ENCODE assay signal across 17 cellular contexts in genomic region chr3:25410703-25411102, GRCh38. TPM values are rescaled to one million over a fixed set of nuclear protein-coding genes. Genes with fewer than 3 reads are reported as not detected.
DNase-seq lines count a peak whose midpoint lies in the region; ATAC-seq and TF ChIP-seq lines count a peak whose summit lies in the region.
"Had no signal": no experiment of that assay in that cellular context is flagged by ENCODE, and none has a peak within 500 bp of the region (broad histone marks: within the 10 kb centered on the region; RNA-seq: fewer than 3 reads in every experiment).

No MANE protein-coding gene starts in this region.

- H3K36me3 Mint-ChIP-seq in Caco-2 (ENCODE audit: insufficient read depth, unreplicated experiment) (no peaks in the 10 kb centered on the region), mesothelial cell of epicardium (peaks cover 16% of the 10 kb centered on the region)
- H3K36me3 Mint-ChIP-seq: CD4-positive, CD25-positive, alpha-beta regulatory T cell had no signal

- H3K27me3 ChIP-seq in Caco-2 (replicated peaks; ENCODE audit: control insufficient read depth, insufficient read depth, low read length) (no peaks in the 10 kb centered on the region), osteoblast (ENCODE audit: insufficient read depth, low read length) (no peaks in the 10 kb centered on the region)
- H3K27me3 ChIP-seq: BLaER1 treated with 17β-estradiol and CSF1 and Interleukin-3, amounts not matched to agents 10 nM and 100 nM had no signal

- no peak overlapping the region for H3K27ac ChIP-seq in osteoblast (ENCODE audit: low read depth, low read length)
- H3K27ac ChIP-seq: BLaER1 treated with 17β-estradiol and CSF1 and Interleukin-3, amounts not matched to agents 10 nM and 100 nM had no signal

- no peak for TF ChIP-seq POLR2A in GM18505 (IDR thresholded peaks at IDR 0.05; ENCODE audit: borderline replicate concordance, extremely low read depth, insufficient read depth, insufficient read length)

- POLR2A ChIA-PET in Caco-2 (lab: Charles Lee) = interaction anchor here (0.6 to 1.0 kb wide), 2 partner anchors 17 to 288 kb away, joined by 5 read pairs; partner anchors contain the start of gene RARB

- no peaks in the 10 kb centered on the region for H3K36me3 ChIP-seq in Caco-2 (ENCODE audit: control insufficient read depth, insufficient read depth, low read length)
- H3K36me3 ChIP-seq in osteoblast (ENCODE audit: insufficient read depth, low read length) = no peaks in the 10 kb centered on the region
- H3K36me3 ChIP-seq: BLaER1 treated with 17β-estradiol and CSF1 and Interleukin-3, amounts not matched to agents 10 nM and 100 nM had no signal

- intact Hi-C loops in Caco-2 (cut with micrococcal nuclease; ENCODE audit: unreplicated experiment) (loop anchor here (1.0 kb wide), 4 partner anchors 13 to 44 kb away; no protein-coding TSS in a partner anchor), left colon (cut with DNase I, micrococcal nuclease) (no loop called here)

- no peak overlapping the region for H3K4me2 ChIP-seq in osteoblast (ENCODE audit: insufficient read depth, low read length)
- H3K4me2 ChIP-seq: BLaER1 treated with 17β-estradiol and CSF1 and Interleukin-3, amounts not matched to agents 10 nM and 100 nM had no signal

- H3K4me3 Mint-ChIP-seq in Caco-2 (ENCODE audit: unreplicated experiment) = peak overlapping the region; percentile 21
- no peak overlapping the region for H3K4me3 Mint-ChIP-seq in mesothelial cell of epicardium
- H3K4me3 Mint-ChIP-seq: CD4-positive, CD25-positive, alpha-beta regulatory T cell had no signal

- H3K4me3 ChIP-seq in Caco-2 (ENCODE audit: low read depth, low read length) (no peak overlapping the region), osteoblast (ENCODE audit: insufficient read depth, low read length) (no peak overlapping the region)
- H3K4me3 ChIP-seq: BLaER1 treated with 17β-estradiol and CSF1 and Interleukin-3, amounts not matched to agents 10 nM and 100 nM had no signal

- peak overlapping the region; percentile 51 for H2AFZ ChIP-seq in osteoblast (ENCODE audit: low read length)

- no peaks in the 10 kb centered on the region for H3K79me2 ChIP-seq in osteoblast (ENCODE audit: insufficient read depth, low read length)

- BruUV-seq in Caco-2 (replicated peaks; lab: Mats Ljungman, UMichigan) = no TSS peak

- no peaks in the 10 kb centered on the region for H4K20me1 ChIP-seq in osteoblast (ENCODE audit: insufficient read depth, low read length)
- H4K20me1 ChIP-seq: BLaER1 treated with 17β-estradiol and CSF1 and Interleukin-3, amounts not matched to agents 10 nM and 100 nM had no signal

- H3K4me1 ChIP-seq in Caco-2 (peaks cover 37% of the 10 kb centered on the region), osteoblast (ENCODE audit: insufficient read depth, low read length) (no peaks in the 10 kb centered on the region)
- H3K4me1 ChIP-seq: BLaER1 treated with 17β-estradiol and CSF1 and Interleukin-3, amounts not matched to agents 10 nM and 100 nM had no signal

- H3K27me3 Mint-ChIP-seq in Caco-2 (ENCODE audit: insufficient read depth, unreplicated experiment) = no peaks in the 10 kb centered on the region
- no peaks in the 10 kb centered on the region for H3K27me3 Mint-ChIP-seq in mesothelial cell of epicardium (ENCODE audit: low read depth)
- H3K27me3 Mint-ChIP-seq: CD4-positive, CD25-positive, alpha-beta regulatory T cell had no signal

- DNase-seq in Caco-2 = peak; percentile 77 to 87
- DNase-seq in left colon = no peak
- no peak for DNase-seq in mesothelial cell of epicardium (ENCODE audit: low spot score in 2 of 2, unreplicated experiment in 2 of 2)
- no peak for DNase-seq in osteoblast (ENCODE audit: insufficient read length, low spot score, missing footprints)
- no peak for DNase-seq in GM19238 (ENCODE audit: insufficient read length, low spot score)
- DNase-seq in retina = no peak
- DNase-seq: 8988T; ACHN; Calu3; CD4-positive, CD25-positive, alpha-beta regulatory T cell; DMS 273 treated with DMSO at 0.1 percent for 48 hours; H7; IMR-90; KBM-7 had no signal

- H3K9me3 Mint-ChIP-seq in Caco-2 (ENCODE audit: unreplicated experiment) = no peaks in the 10 kb centered on the region
- peaks cover 19% of the 10 kb centered on the region for H3K9me3 Mint-ChIP-seq in mesothelial cell of epicardium

- CTCF ChIA-PET in Caco-2 (lab: Charles Lee) = interaction anchor here (1.2 kb wide), 1 partner anchor 11 kb away, joined by 4 read pairs; no protein-coding TSS in a partner anchor

- TF ChIP-seq CTCF in Caco-2 (IDR thresholded peaks at IDR 0.05; ENCODE audit: insufficient read depth in 1 of 2, low read depth in 1 of 2, low read length in 1 of 2, severe bottlenecking in 1 of 2, unreplicated experiment in 1 of 2) (no peak), mesothelial cell of epicardium (IDR thresholded peaks at IDR 0.05; ENCODE audit: unreplicated experiment) (no peak), osteoblast (IDR thresholded peaks at IDR 0.05; ENCODE audit: extremely low read depth, low read depth, low read length) (no peak)

- H3K9me3 ChIP-seq in Caco-2 (no peaks in the 10 kb centered on the region), osteoblast (ENCODE audit: low read depth, low read length) (no peaks in the 10 kb centered on the region)

- H3K27ac Mint-ChIP-seq in Caco-2 (ENCODE audit: unreplicated experiment) (peak overlapping the region; percentile 79), mesothelial cell of epicardium (peak overlapping the region; percentile 23)
- H3K27ac Mint-ChIP-seq: CD4-positive, CD25-positive, alpha-beta regulatory T cell had no signal

- H3K4me1 Mint-ChIP-seq in Caco-2 (ENCODE audit: low read depth, unreplicated experiment) (peaks cover 38% of the 10 kb centered on the region), mesothelial cell of epicardium (peaks cover 29% of the 10 kb centered on the region)
- H3K4me1 Mint-ChIP-seq: CD4-positive, CD25-positive, alpha-beta regulatory T cell had no signal

- ATAC-seq in left colon (peak; percentile 74), GM18511 (IDR thresholded peaks at IDR 0.05; ENCODE audit: unreplicated experiment) (no peak), GM18505 (IDR thresholded peaks at IDR 0.05; ENCODE audit: unreplicated experiment) (no peak)

RNA-seq across cellular contexts. Expression of gene RARB, which starts 17.4 kb away (rescaled TPM):
- total RNA-seq in Caco-2 (2022) = 2.5 and 3.8 TPM in 2 replicates
- 1 to 10 TPM; 1.2 to 4.3 TPM for total RNA-seq in left colon
- total RNA-seq in mesothelial cell of epicardium = 106 to 117 TPM (median 117 TPM) in 3 replicates
- total RNA-seq in osteoblast = 4.1 and 7.6 TPM in 2 replicates
- total RNA-seq: CD4-positive, CD25-positive, alpha-beta regulatory T cell had no signal

Comparison
In these comparisons a context has a peak if more than half of its experiments do, and no peak if none do; other contexts are left out.
1. DNase-seq: peak in Caco-2 (2 of 2); none in left colon (0 of 2), mesothelial cell of epicardium (0 of 2), osteoblast (single experiment), GM19238 (single experiment) and retina (single experiment).
2. RNA of gene RARB, which starts 17.4 kb away (total RNA-seq): 106 to 117 TPM in mesothelial cell of epicardium; 4.1 to 7.6 TPM in osteoblast, 1.2 to 4.3 TPM in left colon and 2.5 to 3.8 TPM in Caco-2; every median in the first group is over 10 times any median in the second.